11 cellular contexts compared by ENCODE assay signal in genomic region chr4:180057198-180057821, GRCh38.
DNase-seq lines count a peak whose midpoint lies in the region; ATAC-seq, FAIRE-seq and TF ChIP-seq lines count a peak whose summit lies in the region.
"Had no signal": no experiment of that assay in that cellular context is flagged by ENCODE, and none has a peak within 500 bp of the region (broad histone marks: within the 10 kb centered on the region; RNA-seq: fewer than 3 reads in every experiment).

No MANE protein-coding gene starts in this region.

- H3F3A ChIP-seq in MM.1S (ENCODE audit: insufficient read depth, low read length): peaks cover 13% of the 10 kb centered on the region; the same call in 1 of the 2 replicates

- dilution Hi-C loops in mammary epithelial cell (cut with HindIII; ENCODE audit: low sequenced_read_pairs): no loop called here

- H3K4me1 ChIP-seq in MM.1S (ENCODE audit: low read length): 0 out of 2 replicates have a peak, but pooled peaks cover 8% of the 10 kb centered on the region
- H3K4me1 ChIP-seq in mammary epithelial cell (ENCODE audit: insufficient read depth, low read length): peaks cover 16% of the 10 kb centered on the region
- H3K4me1 ChIP-seq in neuron (ENCODE audit: insufficient read depth, low read length): peaks cover 20% of the 10 kb centered on the region

- H3K27ac ChIP-seq in MM.1S (ENCODE audit: low read length) (peak overlapping the region; percentile 71; the same call in 1 of the 2 replicates), mammary epithelial cell (ENCODE audit: insufficient read depth, low read depth, low read length) (no peak overlapping the region)

- TF ChIP-seq CTCF in GM10266 (IDR thresholded peaks at IDR 0.05; ENCODE audit: control insufficient read depth, insufficient read depth, low read depth, missing control alignments): peak; percentile 36
- peak; percentile 61 for TF ChIP-seq CTCF in MM.1S (IDR thresholded peaks at IDR 0.05; ENCODE audit: low read length)
- peak in 1 of 2 donors; percentile 4 for TF ChIP-seq CTCF in mammary epithelial cell (conservative IDR thresholded peaks at IDR 0.05 in 1 of 2, IDR thresholded peaks at IDR 0.05 in 1 of 2; ENCODE audit: extremely low read depth in 1 of 2, insufficient read depth in 1 of 2, low read depth in 1 of 2, low read length in 2 of 2)

- no peak for FAIRE-seq in H54 (lab: Jason Lieb, UNC)

- H2AFZ ChIP-seq in MM.1S (ENCODE audit: low read length) (peak overlapping the region; percentile 68), mammary epithelial cell (ENCODE audit: low read depth, low read length) (no peak overlapping the region), neuron (ENCODE audit: low read depth, low read length) (peak overlapping the region; percentile 99)

- no peaks in the 10 kb centered on the region for H3K9me2 ChIP-seq in MM.1S (replicated peaks; ENCODE audit: insufficient read depth, low read length)

- TF ChIP-seq POLR2A in H54 (IDR thresholded peaks at IDR 0.05; ENCODE audit: low read depth, low read length): no peak

- intact Hi-C loops in mammary epithelial cell (cut with micrococcal nuclease): no loop called here

- H3K4me3 ChIP-seq in MM.1S (ENCODE audit: low read length) (peak overlapping the region; percentile 71), mammary epithelial cell (replicated peaks in 1 of 3; ENCODE audit: insufficient read depth in 1 of 3, low read depth in 2 of 3, low read length in 3 of 3) (no peak overlapping the region), neuron (ENCODE audit: low read length) (peak overlapping the region; percentile 72)

- in situ Hi-C loops in mammary epithelial cell (cut with MboI; ENCODE audit: low sequenced_read_pairs in 2 of 2): no loop called here

- H3K79me2 ChIP-seq in MM.1S (ENCODE audit: low read length) (no peaks in the 10 kb centered on the region), mammary epithelial cell (ENCODE audit: insufficient read depth, low read length) (no peaks in the 10 kb centered on the region)

- no TSS peak for BruUV-seq in mammary epithelial cell (replicated peaks; lab: Mats Ljungman, UMichigan)

- H4K20me1 ChIP-seq in MM.1S (ENCODE audit: insufficient read depth, low read length): no peaks in the 10 kb centered on the region
- no peaks in the 10 kb centered on the region for H4K20me1 ChIP-seq in mammary epithelial cell (ENCODE audit: insufficient read depth, low read length)

- WGBS in mammary epithelial cell (ENCODE audit: low coverage, missing lambda C conversion rate): 36% methylated on average over 6 of the region's 8 CpGs

- CTCF ChIA-PET in mammary epithelial cell (lab: Charles Lee; ENCODE audit: low non-redundant PET): no interaction called here

- H3K27me3 ChIP-seq in MM.1S (replicated peaks; ENCODE audit: insufficient read depth, low read length) (no peaks in the 10 kb centered on the region), mammary epithelial cell (ENCODE audit: insufficient read depth, low read length) (peaks cover 28% of the 10 kb centered on the region), neuron (ENCODE audit: insufficient read depth, low read length) (peaks cover 36% of the 10 kb centered on the region)

- H3K36me3 ChIP-seq in MM.1S (replicated peaks; ENCODE audit: insufficient read depth, low read length): no peaks in the 10 kb centered on the region
- no peaks in the 10 kb centered on the region for H3K36me3 ChIP-seq in mammary epithelial cell (ENCODE audit: insufficient read depth, low read length)
- no peaks in the 10 kb centered on the region for H3K36me3 ChIP-seq in neuron (ENCODE audit: insufficient read depth, low read length)

- H3K4me2 ChIP-seq in MM.1S (ENCODE audit: low read depth, low read length) (peak overlapping the region; percentile 87), mammary epithelial cell (ENCODE audit: insufficient read depth, low read depth, low read length) (peak overlapping the region; percentile 91)

- ATAC-seq in GM18909 (IDR thresholded peaks at IDR 0.05; ENCODE audit: poor library complexity, unreplicated experiment): no peak

- H3K9me3 ChIP-seq in MM.1S (replicated peaks; ENCODE audit: insufficient read depth, low read length) (no peaks in the 10 kb centered on the region), mammary epithelial cell (replicated peaks; ENCODE audit: insufficient read depth, low read length) (no peaks in the 10 kb centered on the region), neuron (ENCODE audit: low read length) (no peaks in the 10 kb centered on the region)

- peak overlapping the region; percentile 74; the same call in 1 of the 2 replicates for H3K9ac ChIP-seq in MM.1S (ENCODE audit: low read length)
- H3K9ac ChIP-seq in mammary epithelial cell (ENCODE audit: insufficient read depth, low read length): no peak overlapping the region

- DNase-seq in GM10266 (ENCODE audit: extremely low spot score) (peak; percentile 26), MM.1S (peak; percentile 30), mammary epithelial cell (no peak), dermis blood vessel endothelial cell (no peak), foreskin melanocyte (no peak), H54 (ENCODE audit: insufficient read length, low spot score) (no peak)
- DNase-seq: effector CD4-positive, alpha-beta T cell; GOT3; SIG-M5 had no signal

Comparison
In these comparisons a context has a peak if more than half of its experiments do, and no peak if none do; other contexts are left out.
1. DNase-seq: peak in GM10266 (single experiment) and MM.1S (single experiment); none in mammary epithelial cell (single experiment), dermis blood vessel endothelial cell (single experiment), foreskin melanocyte (single experiment) and H54 (single experiment).
2. H3K4me3 ChIP-seq: peak in MM.1S (single experiment) and neuron (single experiment); none in mammary epithelial cell (0 of 3).